Comparison of ENCODE assay signal across 23 cellular contexts in the genomic region with DNA sequence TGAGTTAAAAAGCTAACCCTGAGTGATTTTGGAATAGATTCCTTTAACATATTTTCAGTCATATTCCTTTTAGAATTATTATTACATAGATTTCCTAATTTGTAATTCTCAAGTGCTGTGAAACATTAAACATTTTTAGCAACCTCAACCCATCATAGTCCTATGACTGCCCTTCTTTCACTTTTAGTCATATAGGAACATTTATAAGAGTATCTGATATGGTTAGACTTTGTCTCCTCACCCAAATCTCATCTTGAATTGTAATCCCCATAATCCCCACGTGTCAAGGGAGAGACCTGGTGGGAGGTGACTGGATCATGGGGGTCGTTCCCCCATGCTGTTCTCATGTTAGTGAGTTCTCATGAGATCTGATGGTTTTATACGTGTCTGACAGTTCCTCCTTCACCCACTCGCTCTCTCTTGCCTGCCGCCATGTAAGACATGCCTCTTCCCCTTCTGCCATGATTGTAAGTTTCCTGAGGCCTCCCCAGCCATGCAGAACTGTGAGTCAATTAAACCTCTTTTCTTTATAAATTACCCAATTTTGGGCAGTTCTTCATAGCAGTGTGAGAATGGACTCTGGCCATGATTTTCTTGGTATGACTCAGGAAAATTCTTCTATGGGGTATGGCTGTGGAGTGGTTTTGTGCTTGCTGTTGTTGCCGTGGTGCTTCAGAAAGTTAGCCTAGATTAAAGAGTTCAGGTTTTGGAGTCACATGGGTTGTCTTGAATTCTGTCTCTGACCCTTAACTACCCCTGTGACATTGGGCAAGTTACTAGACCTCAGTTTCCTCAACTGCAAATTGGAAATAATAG.
A peak's percentile ranks its signal among the peaks of the same experiment; 100 is the strongest.
DNase-seq lines count a peak whose midpoint lies in the region; ATAC-seq and TF ChIP-seq lines count a peak whose summit lies in the region.
"Had no signal": no experiment of that assay in that cellular context is flagged by ENCODE, and none has a peak within 500 bp of the region (broad histone marks: within the 10 kb centered on the region; RNA-seq: fewer than 3 reads in every experiment).

No MANE protein-coding gene starts in this region.

- no peaks in the 10 kb centered on the region for H3K4me1 ChIP-seq in prostate gland (replicated peaks)
- H3K4me1 ChIP-seq: parathyroid adenoma, transverse colon had no signal

- intact Hi-C loops in prostate gland (cut with DNase I): no loop called here

- no peaks in the 10 kb centered on the region for H3K9me3 ChIP-seq in prostate gland
- H3K9me3 ChIP-seq: gastroesophageal sphincter, transverse colon had no signal

- H3K4me3 ChIP-seq in epithelial cell of esophagus (ENCODE audit: low read length) (no peak overlapping the region), prostate gland (no peak overlapping the region)
- H3K4me3 ChIP-seq: gastroesophageal sphincter, left lung, transverse colon had no signal

- no peaks in the 10 kb centered on the region for H3K36me3 ChIP-seq in prostate gland
- H3K36me3 ChIP-seq: gastroesophageal sphincter, left lung, transverse colon had no signal

- H3K27ac ChIP-seq in prostate gland: no peak overlapping the region
- H3K27ac ChIP-seq: gastroesophageal sphincter, HL-60, left lung, parathyroid adenoma, transverse colon had no signal

- no peak for TF ChIP-seq CTCF in epithelial cell of esophagus (IDR thresholded peaks at IDR 0.05; ENCODE audit: insufficient read depth, low read depth, low read length, missing control alignments)
- no peak for TF ChIP-seq CTCF in prostate gland (IDR thresholded peaks at IDR 0.05)

- CTCF ChIA-PET in activated CD8-positive, alpha-beta memory T cell treated with anti-CD3 and anti-CD28 coated beads, Interleukin-2, amount 10 ng/mL, durations not matched to agents 7 days and 5 days (lab: Charles Lee): no interaction called here

- H3K36me3 Mint-ChIP-seq in activated CD8-positive, alpha-beta memory T cell treated with anti-CD3 and anti-CD28 coated beads, Interleukin-2, amount 10 ng/mL, durations not matched to agents 7 days and 5 days: peaks cover 51% of the 10 kb centered on the region
- H3K36me3 Mint-ChIP-seq in stimulated activated naive B cell treated with anti-CD40 and anti-IgM and Interleukin-4, amounts not matched to agents 10 μg/mL and 1 μg/mL and 100 μg/mL, for 72 hours: peaks cover 11 to 26% of the 10 kb centered on the region in 2 donors

- H3K27me3 ChIP-seq in prostate gland (replicated peaks; ENCODE audit: insufficient read depth): no peaks in the 10 kb centered on the region
- H3K27me3 ChIP-seq: gastroesophageal sphincter, left lung, transverse colon had no signal

- H3K4me1 Mint-ChIP-seq in activated CD8-positive, alpha-beta memory T cell treated with anti-CD3 and anti-CD28 coated beads, Interleukin-2, amount 10 ng/mL, durations not matched to agents 7 days and 5 days: peaks cover 38% of the 10 kb centered on the region
- H3K4me1 Mint-ChIP-seq in stimulated activated naive B cell treated with anti-CD40 and anti-IgM and Interleukin-4, amounts not matched to agents 10 μg/mL and 1 μg/mL and 100 μg/mL, for 72 hours: peaks cover 25 to 32% of the 10 kb centered on the region in 2 donors

- H3K9me3 Mint-ChIP-seq in activated CD8-positive, alpha-beta memory T cell treated with anti-CD3 and anti-CD28 coated beads, Interleukin-2, amount 10 ng/mL, durations not matched to agents 7 days and 5 days (ENCODE audit: low read depth): peaks cover 10% of the 10 kb centered on the region
- H3K9me3 Mint-ChIP-seq in stimulated activated naive B cell treated with anti-CD40 and anti-IgM and Interleukin-4, amounts not matched to agents 10 μg/mL and 1 μg/mL and 100 μg/mL, for 72 hours: peaks cover 6 to 10% of the 10 kb centered on the region in 2 donors
- H3K9me3 Mint-ChIP-seq: effector memory CD8-positive, alpha-beta T cell had no signal

- no peak for DNase-seq in activated CD8-positive, alpha-beta memory T cell treated with anti-CD3 and anti-CD28 coated beads, Interleukin-2, amount 10 ng/mL, durations not matched to agents 7 days and 5 days
- no peak for DNase-seq in activated CD8-positive, alpha-beta memory T cell treated with anti-CD3 and anti-CD28 coated beads, Interleukin-2, amount 50 U/mL, for 4 hours
- DNase-seq in M059J (ENCODE audit: low read depth): peak; percentile 67
- peak; percentile 4 for DNase-seq in epithelial cell of esophagus (ENCODE audit: low read depth)
- DNase-seq in stimulated activated naive B cell treated with anti-CD40 and anti-IgM and Interleukin-4, amounts not matched to agents 10 μg/mL and 1 μg/mL and 100 μg/mL, for 72 hours: no peak
- DNase-seq in UCSD-AML1 (lab: John Stamatoyannopoulos, UW; ENCODE audit: unreplicated experiment): no peak
- DNase-seq in prostate gland (ENCODE audit: low spot score): no peak
- DNase-seq: activated CD8-positive, alpha-beta memory T cell treated with anti-CD3 and anti-CD28 coated beads, Interleukin-2, amount 50 U/mL, for 48 hours; activated naive CD4-positive, alpha-beta T cell treated with anti-CD3 and anti-CD28 coated beads, Interleukin-2, amount 50 U/mL, for 16 hours; CD8-positive, alpha-beta memory T cell; central memory CD4-positive, alpha-beta T cell; effector memory CD8-positive, alpha-beta T cell; Karpas-422; left lung; NCI-H1417 treated with DMSO at 0.1 percent for 48 hours; NCI-H345; small intestine; T-helper 17 cell; transverse colon had no signal

- H3K27me3 Mint-ChIP-seq in activated CD8-positive, alpha-beta memory T cell treated with anti-CD3 and anti-CD28 coated beads, Interleukin-2, amount 10 ng/mL, durations not matched to agents 7 days and 5 days: no peaks in the 10 kb centered on the region
- H3K27me3 Mint-ChIP-seq in stimulated activated naive B cell treated with anti-CD40 and anti-IgM and Interleukin-4, amounts not matched to agents 10 μg/mL and 1 μg/mL and 100 μg/mL, for 72 hours: no peaks in the 10 kb centered on the region
- H3K27me3 Mint-ChIP-seq: CD8-positive, alpha-beta memory T cell; effector memory CD8-positive, alpha-beta T cell; T-helper 17 cell had no signal

- no peak for TF ChIP-seq POLR2A in prostate gland (IDR thresholded peaks at IDR 0.05)

- peak; percentile 45 for ATAC-seq in activated CD8-positive, alpha-beta memory T cell treated with anti-CD3 and anti-CD28 coated beads, Interleukin-2, amount 10 ng/mL, durations not matched to agents 7 days and 5 days
- ATAC-seq in stimulated activated naive B cell treated with anti-CD40 and anti-IgM and Interleukin-4, amounts not matched to agents 10 μg/mL and 1 μg/mL and 100 μg/mL, for 72 hours (replicated peaks): peak in 1 of 2 donors; percentile 50
- no peak for ATAC-seq in GM18511 (IDR thresholded peaks at IDR 0.05; ENCODE audit: unreplicated experiment)
- ATAC-seq: effector memory CD8-positive, alpha-beta T cell; gastroesophageal sphincter; left lung; T-helper 17 cell had no signal

- 98% methylated on average over 6 of the region's 6 CpGs for WGBS in prostate gland

- H3K27ac Mint-ChIP-seq in activated CD8-positive, alpha-beta memory T cell treated with anti-CD3 and anti-CD28 coated beads, Interleukin-2, amount 10 ng/mL, durations not matched to agents 7 days and 5 days: no peak overlapping the region
- peak overlapping the region; percentile 89 for H3K27ac Mint-ChIP-seq in stimulated activated naive B cell treated with anti-CD40 and anti-IgM and Interleukin-4, amounts not matched to agents 10 μg/mL and 1 μg/mL and 100 μg/mL, for 72 hours
- H3K27ac Mint-ChIP-seq: effector memory CD8-positive, alpha-beta T cell; T-helper 17 cell had no signal

- H3K4me3 Mint-ChIP-seq in activated CD8-positive, alpha-beta memory T cell treated with anti-CD3 and anti-CD28 coated beads, Interleukin-2, amount 10 ng/mL, durations not matched to agents 7 days and 5 days: no peak overlapping the region
- H3K4me3 Mint-ChIP-seq in stimulated activated naive B cell treated with anti-CD40 and anti-IgM and Interleukin-4, amounts not matched to agents 10 μg/mL and 1 μg/mL and 100 μg/mL, for 72 hours: no peak overlapping the region
- H3K4me3 Mint-ChIP-seq: CD8-positive, alpha-beta memory T cell; effector memory CD8-positive, alpha-beta T cell; T-helper 17 cell had no signal

Comparison
In these comparisons a context has a peak if more than half of its experiments do, and no peak if none do; other contexts are left out.
1. DNase-seq: peak in M059J (single experiment) and epithelial cell of esophagus (single experiment); none in activated CD8-positive, alpha-beta memory T cell treated with anti-CD3 and anti-CD28 coated beads, Interleukin-2, amount 10 ng/mL, durations not matched to agents 7 days and 5 days (single experiment), activated CD8-positive, alpha-beta memory T cell treated with anti-CD3 and anti-CD28 coated beads, Interleukin-2, amount 50 U/mL, for 4 hours (single experiment), stimulated activated naive B cell treated with anti-CD40 and anti-IgM and Interleukin-4, amounts not matched to agents 10 μg/mL and 1 μg/mL and 100 μg/mL, for 72 hours (single experiment), UCSD-AML1 (single experiment) and prostate gland (single experiment).